ENCODE assay signal across 1 cellular context in the genomic region with DNA sequence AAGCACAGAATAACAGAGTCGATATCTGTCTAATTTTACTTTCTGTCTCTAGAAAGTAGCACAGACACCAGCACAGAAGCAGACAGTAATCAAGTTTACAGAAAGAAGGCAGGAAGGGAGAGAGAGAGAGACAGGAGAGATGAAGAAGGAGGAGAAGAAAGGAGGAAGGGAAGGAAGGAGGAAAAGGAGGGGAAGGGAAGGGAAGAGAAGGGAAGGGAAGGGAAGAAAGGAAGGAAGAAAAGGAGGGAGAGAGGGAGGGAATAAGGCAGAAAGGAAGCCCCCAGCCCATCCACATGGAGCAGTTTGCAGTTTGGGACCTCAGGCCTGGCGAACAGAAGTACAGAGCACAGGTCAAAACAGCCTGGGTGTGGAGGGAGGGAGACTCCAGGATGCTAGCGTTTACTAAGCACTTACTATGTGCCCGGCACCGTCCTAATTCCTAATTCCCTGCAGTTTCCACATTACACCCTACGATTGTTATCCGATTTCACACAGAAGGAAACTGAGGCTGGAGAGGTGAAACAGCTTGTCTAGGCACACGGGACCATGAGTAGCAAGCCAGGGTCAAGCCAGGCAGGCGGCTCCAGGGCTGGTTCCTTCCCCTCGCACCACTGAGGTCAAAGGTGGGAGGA.
TF ChIP-seq lines count a peak whose summit lies in the region.

No MANE protein-coding gene starts in this region.

TF ChIP-seq in IMR-90, 13 proteins besides CTCF, POLR2A, EP300 and RAD21:
- TF ChIP-seq MAZ (IDR thresholded peaks at IDR 0.05; ENCODE audit: borderline replicate concordance, low read depth, low read length): no peak
- TF ChIP-seq, protein P1, sequence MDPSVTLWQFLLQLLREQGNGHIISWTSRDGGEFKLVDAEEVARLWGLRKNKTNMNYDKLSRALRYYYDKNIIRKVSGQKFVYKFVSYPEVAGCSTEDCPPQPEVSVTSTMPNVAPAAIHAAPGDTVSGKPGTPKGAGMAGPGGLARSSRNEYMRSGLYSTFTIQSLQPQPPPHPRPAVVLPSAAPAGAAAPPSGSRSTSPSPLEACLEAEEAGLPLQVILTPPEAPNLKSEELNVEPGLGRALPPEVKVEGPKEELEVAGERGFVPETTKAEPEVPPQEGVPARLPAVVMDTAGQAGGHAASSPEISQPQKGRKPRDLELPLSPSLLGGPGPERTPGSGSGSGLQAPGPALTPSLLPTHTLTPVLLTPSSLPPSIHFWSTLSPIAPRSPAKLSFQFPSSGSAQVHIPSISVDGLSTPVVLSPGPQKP (IDR thresholded peaks at IDR 0.05; ENCODE audit: borderline replicate concordance, low read depth, low read length): no peak
- TF ChIP-seq, protein P2, sequence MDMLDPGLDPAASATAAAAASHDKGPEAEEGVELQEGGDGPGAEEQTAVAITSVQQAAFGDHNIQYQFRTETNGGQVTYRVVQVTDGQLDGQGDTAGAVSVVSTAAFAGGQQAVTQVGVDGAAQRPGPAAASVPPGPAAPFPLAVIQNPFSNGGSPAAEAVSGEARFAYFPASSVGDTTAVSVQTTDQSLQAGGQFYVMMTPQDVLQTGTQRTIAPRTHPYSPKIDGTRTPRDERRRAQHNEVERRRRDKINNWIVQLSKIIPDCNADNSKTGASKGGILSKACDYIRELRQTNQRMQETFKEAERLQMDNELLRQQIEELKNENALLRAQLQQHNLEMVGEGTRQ (IDR thresholded peaks at IDR 0.05; ENCODE audit: low read depth, low read length): no peak
- TF ChIP-seq MXI1 (IDR thresholded peaks at IDR 0.05; ENCODE audit: borderline replicate concordance, low read depth, low read length): no peak
- no peak for TF ChIP-seq RCOR1 (IDR thresholded peaks at IDR 0.05; ENCODE audit: insufficient replicate concordance, low read length)
- no peak for TF ChIP-seq RFX5 (IDR thresholded peaks at IDR 0.05; ENCODE audit: low read depth, low read length)
- no peak for TF ChIP-seq CHD1 (IDR thresholded peaks at IDR 0.05; ENCODE audit: low read depth, low read length)
- TF ChIP-seq MAFK (IDR thresholded peaks at IDR 0.05; ENCODE audit: low read depth, low read length): no peak
- TF ChIP-seq SMC3 (IDR thresholded peaks at IDR 0.05; ENCODE audit: low read depth, low read length): no peak
- no peak for TF ChIP-seq BHLHE40 (IDR thresholded peaks at IDR 0.05; ENCODE audit: low read depth, low read length)
- no peak for TF ChIP-seq CEBPB (IDR thresholded peaks at IDR 0.05; ENCODE audit: low read depth, low read length)
- no peak for TF ChIP-seq NFE2L2 (IDR thresholded peaks at IDR 0.05; ENCODE audit: low read depth, low read length)
- TF ChIP-seq FOS (IDR thresholded peaks at IDR 0.05; ENCODE audit: low read depth, low read length): no peak
